8 cellular contexts compared by ENCODE assay signal in the genomic region with DNA sequence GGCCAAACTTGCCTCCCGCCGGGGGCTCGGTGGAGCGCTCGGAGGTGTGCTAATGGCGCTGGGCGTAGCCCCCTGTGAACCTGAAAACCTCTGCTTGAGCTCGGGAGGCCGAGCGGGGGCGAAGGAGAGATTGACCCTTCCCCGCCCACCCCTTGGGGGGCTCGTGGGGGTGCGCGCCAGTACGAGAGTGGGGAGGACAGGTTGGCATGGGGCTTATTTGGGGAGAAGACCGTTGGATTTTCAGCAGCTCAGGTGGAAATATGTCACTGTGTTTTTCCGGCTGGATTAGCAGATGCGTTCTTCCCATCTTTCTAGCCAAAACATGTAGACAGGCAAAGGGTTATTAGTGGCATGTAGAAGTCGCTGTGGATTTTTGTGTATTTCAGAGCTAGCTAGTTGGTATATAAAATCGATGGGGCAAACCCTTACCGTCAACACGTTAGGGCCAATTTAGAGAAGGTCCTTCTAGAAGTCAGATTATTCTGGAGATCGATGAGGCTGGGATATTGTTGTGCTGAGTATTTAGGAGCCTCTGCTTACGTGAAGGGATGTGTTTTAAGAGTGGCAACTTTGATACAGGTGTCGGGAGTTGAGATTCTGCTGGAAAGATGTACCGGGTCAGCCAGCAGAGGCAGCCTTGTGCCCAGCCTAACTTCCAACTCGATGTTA. TPM values are rescaled to one million over a fixed set of nuclear protein-coding genes. Genes with fewer than 3 reads are reported as not detected.
DNase-seq lines count a peak whose midpoint lies in the region; ATAC-seq and TF ChIP-seq lines count a peak whose summit lies in the region.

No MANE protein-coding gene starts in this region.

- H3K36me3 ChIP-seq in Peyer's patch, result no peaks in the 10 kb centered on the region
- no peaks in the 10 kb centered on the region for H3K36me3 ChIP-seq in cardiac muscle cell
- H3K36me3 ChIP-seq in ovary, result no peaks in the 10 kb centered on the region

- no peaks in the 10 kb centered on the region for H3K9me3 ChIP-seq in Peyer's patch
- no peaks in the 10 kb centered on the region for H3K9me3 ChIP-seq in cardiac muscle cell (ENCODE audit: low read depth)
- no peaks in the 10 kb centered on the region for H3K9me3 ChIP-seq in ovary

- peak overlapping the region; percentile 92 to 98 (median 94) for H3K27ac ChIP-seq in Peyer's patch
- H3K27ac ChIP-seq in cardiac muscle cell, result no peak overlapping the region
- H3K27ac ChIP-seq in ovary, result peak overlapping the region; percentile 99

- no peaks in the 10 kb centered on the region for H3K27me3 Mint-ChIP-seq in activated naive CD8-positive, alpha-beta T cell

- H3K27ac Mint-ChIP-seq in activated naive CD8-positive, alpha-beta T cell, result peak overlapping the region; percentile 89

- no peak for TF ChIP-seq EP300 in ovary (IDR thresholded peaks at IDR 0.05)

- H3K27me3 ChIP-seq in Peyer's patch (no peaks in the 10 kb centered on the region), cardiac muscle cell (no peaks in the 10 kb centered on the region), ovary (no peaks in the 10 kb centered on the region)

- H3K36me3 Mint-ChIP-seq in activated naive CD8-positive, alpha-beta T cell, result no peaks in the 10 kb centered on the region

- intact Hi-C loops in ovary (cut with DNase I), result loop anchor here (2.0 to 5.0 kb wide), 2 partner anchors 166 kb away; a partner anchor contains a TSS

- TF ChIP-seq POLR2A in Peyer's patch (IDR thresholded peaks at IDR 0.05) (no peak), ovary (IDR thresholded peaks at IDR 0.05) (no peak)

- 0% methylated on average over 28 of the region's 28 CpGs for WGBS in ovary, 3 donors

- peak; percentile 51 for DNase-seq in EL
- peak; percentile 67 for DNase-seq in HT-29 (ENCODE audit: low spot score)
- DNase-seq in Peyer's patch, result peak in 2 of 3 donors; percentile 58 to 76
- DNase-seq in cardiac muscle cell (ENCODE audit: low read depth in 1 of 2, low spot score in 1 of 2), result peak; percentile 40 to 58
- DNase-seq in ovary, result peak in 3 of 5 donors; percentile 18 to 47 (median 46)
- DNase-seq in cortex of kidney (lab: John Stamatoyannopoulos, UW), result no peak

- peak; percentile 34 for ATAC-seq in GM21423 (IDR thresholded peaks at IDR 0.05; ENCODE audit: unreplicated experiment)

- H3K9me3 Mint-ChIP-seq in activated naive CD8-positive, alpha-beta T cell (ENCODE audit: low read depth), result no peaks in the 10 kb centered on the region

- peak in 5 of 6 experiments; percentile 46 to 60 (median 51) for TF ChIP-seq CTCF in Peyer's patch (IDR thresholded peaks at IDR 0.05)
- TF ChIP-seq CTCF in cardiac muscle cell (IDR thresholded peaks at IDR 0.05; ENCODE audit: low read depth, low read length), result peak; percentile 69
- peak in 2 of 3 donors; percentile 39 to 50 for TF ChIP-seq CTCF in ovary (IDR thresholded peaks at IDR 0.05)

- peak overlapping the region; percentile 90 for H3K4me3 Mint-ChIP-seq in activated naive CD8-positive, alpha-beta T cell

- H3K4me1 Mint-ChIP-seq in activated naive CD8-positive, alpha-beta T cell (ENCODE audit: low read depth), result peaks cover 56% of the 10 kb centered on the region

- H3K4me3 ChIP-seq in Peyer's patch, result peak overlapping the region; percentile 69 to 87 (median 78)
- H3K4me3 ChIP-seq in cardiac muscle cell, result peak overlapping the region; percentile 56
- H3K4me3 ChIP-seq in ovary, result peak overlapping the region; percentile 75

- H3K4me1 ChIP-seq in Peyer's patch (peaks cover 0 to 14% (median 12%) of the 10 kb centered on the region in 4 donors), cardiac muscle cell (ENCODE audit: low read depth) (peaks cover 8% of the 10 kb centered on the region), ovary (ENCODE audit: insufficient read depth) (peaks cover 6% of the 10 kb centered on the region)

RNA-seq across cellular contexts. Expression of a gene that starts 0.5 kb away (rescaled TPM):
- total RNA-seq in HT-29 (2014; rRNA removed; shearing (Covaris generic)), result 11.6 and 13.3 TPM in 2 replicates
- 10 to 100 TPM; 15.4 to 80.9 (median 27.7) TPM for total RNA-seq in Peyer's patch
- total RNA-seq in cardiac muscle cell, result 4.2 and 5.2 TPM in 2 replicates
- 5.3 and 5.8 TPM in 2 replicates for polyA plus RNA-seq in cardiac muscle cell
- total RNA-seq in ovary, result 10 to 100 TPM; 16.8 to 54.1 (median 34.9) TPM
- 10 to 100 TPM; 10.9 to 30.0 TPM for polyA plus RNA-seq in ovary

RNA-seq across cellular contexts. Expression of a gene that starts 41.9 kb away (rescaled TPM):
- total RNA-seq in HT-29 (2014; rRNA removed; shearing (Covaris generic)), result 0.08 TPM in 1 of 2 replicates, not detected in the other
- total RNA-seq in Peyer's patch (1 to 10 TPM in 1 of 4 donors, under 1 TPM in 2, not detected in 1; 0.35 to 2.0 (median 0.40) TPM), cardiac muscle cell (38.1 and 73.8 TPM in 2 replicates), ovary (10 to 100 TPM in 2 of 7 donors, 1 to 10 TPM in 5; 3.0 to 19.9 (median 5.5) TPM)
- polyA plus RNA-seq in cardiac muscle cell (54.1 and 166 TPM in 2 replicates), ovary (10 to 100 TPM in 1 of 2 donors, 1 to 10 TPM in 1; 9.9 to 12.7 TPM)
